In genomic region chr6:110880651-110881050, GRCh38 we compare ENCODE assay signal across 2 cellular contexts.
TF ChIP-seq lines count a peak whose summit lies in the region.

No MANE protein-coding gene starts in this region.

TF ChIP-seq in GM23338, 12 proteins besides CTCF, POLR2A, EP300 and RAD21:
- no peak for TF ChIP-seq ZNF462 (CRISPR knock-in tag; IDR thresholded peaks at IDR 0.05)
- no peak for TF ChIP-seq ETS1 (IDR thresholded peaks at IDR 0.05)
- no peak for TF ChIP-seq ZNF114 (CRISPR knock-in tag; IDR thresholded peaks at IDR 0.05)
- TF ChIP-seq REST (IDR thresholded peaks at IDR 0.05; ENCODE audit: unreplicated experiment): no peak
- no peak for TF ChIP-seq NANOG (IDR thresholded peaks at IDR 0.05; ENCODE audit: borderline replicate concordance)
- no peak for TF ChIP-seq EZH2 (IDR thresholded peaks at IDR 0.05; ENCODE audit: low read depth, unreplicated experiment)
TF ChIP-seq in GM23338: peak in this region for 0.

TF ChIP-seq in WTC11, 78 proteins besides CTCF, POLR2A, EP300 and RAD21 (continued from another document):
- TF ChIP-seq ZNF532 (CRISPR knock-in tag; IDR thresholded peaks at IDR 0.05; ENCODE audit: borderline replicate concordance): no peak
- TF ChIP-seq RORB (CRISPR knock-in tag; IDR thresholded peaks at IDR 0.05): no peak
